In the genomic region with DNA sequence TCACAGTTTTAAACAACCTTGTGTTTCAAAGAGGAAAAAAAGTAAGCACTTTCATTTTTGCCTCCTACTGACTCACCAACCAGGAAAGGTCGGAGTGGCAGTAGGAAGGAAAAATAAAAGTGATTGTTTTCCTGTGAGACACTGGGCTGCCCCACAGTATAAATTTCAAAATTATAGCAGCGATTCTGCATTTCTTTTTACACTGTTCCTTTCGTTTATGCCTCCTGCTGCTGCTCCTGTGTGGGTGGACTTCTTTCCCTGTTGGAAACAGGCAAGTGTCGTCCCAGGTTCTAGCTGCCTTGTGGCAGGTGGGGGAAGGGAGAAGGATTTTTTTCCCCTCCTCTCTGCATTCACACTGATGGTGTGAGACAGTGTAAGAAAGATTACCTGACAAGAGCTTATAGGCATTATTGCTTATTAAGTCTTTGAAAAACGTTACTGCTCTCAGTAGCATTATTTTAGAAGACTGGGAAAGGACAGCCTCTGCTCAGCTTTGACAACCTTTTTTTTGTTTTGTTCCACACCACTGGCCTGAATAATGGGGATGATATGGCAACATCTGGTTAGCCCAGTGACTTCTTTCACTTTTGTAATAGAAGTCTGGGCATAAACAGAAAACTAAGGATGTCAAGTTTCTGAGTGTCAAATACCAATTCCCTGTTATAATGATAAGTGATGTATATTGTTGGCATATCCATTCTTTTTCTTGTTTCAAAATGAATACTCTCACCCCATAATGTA, we compare ENCODE assay signal across 8 cellular contexts.
DNase-seq lines count a peak whose midpoint lies in the region; ATAC-seq and TF ChIP-seq lines count a peak whose summit lies in the region.

No MANE protein-coding gene starts in this region.

- H3K4me3 ChIP-seq in choroid plexus epithelial cell (ENCODE audit: low read depth, low read length) = peak overlapping the region; percentile 49

- DNase-seq in ELR (ENCODE audit: low read depth) = peak; percentile 72
- peak; percentile 69 for DNase-seq in choroid plexus epithelial cell (ENCODE audit: low read depth)
- peak; percentile 26 for DNase-seq in myocyte (ENCODE audit: low read depth)
- no peak for DNase-seq in NCI-H146 (lab: John Stamatoyannopoulos, UW)
- DNase-seq in NOMO-1 treated with DMSO at 0.1 percent for 48 hours (lab: John Stamatoyannopoulos, UW; ENCODE audit: unreplicated experiment) = no peak
- no peak for DNase-seq in NCI-H2196 treated with DMSO at 0.1 percent for 48 hours (lab: John Stamatoyannopoulos, UW; ENCODE audit: unreplicated experiment)

- no peak for TF ChIP-seq CTCF in choroid plexus epithelial cell (conservative IDR thresholded peaks at IDR 0.05; ENCODE audit: low read depth, low read length)

- ATAC-seq in HG03196 (IDR thresholded peaks at IDR 0.05; ENCODE audit: unreplicated experiment) (peak; percentile 44), HG03095 (IDR thresholded peaks at IDR 0.05; ENCODE audit: unreplicated experiment) (no peak)

Comparison
In these comparisons a context has a peak if more than half of its experiments do, and no peak if none do; other contexts are left out.
1. DNase-seq: peak in ELR (single experiment), choroid plexus epithelial cell (single experiment) and myocyte (single experiment); none in NCI-H146 (single experiment), NOMO-1 treated with DMSO at 0.1 percent for 48 hours (single experiment) and NCI-H2196 treated with DMSO at 0.1 percent for 48 hours (single experiment).